In the genomic region with DNA sequence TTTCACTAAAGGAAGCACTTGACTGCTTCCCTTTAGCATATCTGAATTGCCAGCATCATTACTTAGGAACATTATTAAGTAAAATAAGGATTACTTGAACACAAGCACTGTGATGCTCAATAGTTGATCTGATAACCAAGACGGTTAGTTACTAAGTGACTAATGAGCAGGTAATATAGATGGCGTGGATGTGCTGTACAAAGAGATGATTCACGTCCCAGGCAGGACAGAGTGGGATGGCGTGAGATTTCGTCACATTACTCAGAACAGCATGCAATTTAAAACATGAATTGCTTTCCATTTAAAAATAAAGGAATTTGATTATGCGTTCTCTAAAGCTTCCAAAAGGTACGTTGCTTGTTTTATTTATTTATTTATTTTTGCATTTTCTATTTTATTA, we compare ENCODE assay signal across 17 cellular contexts.
"Had no signal": no experiment of that assay in that cellular context is flagged by ENCODE, and none has a peak within 500 bp of the region (broad histone marks: within the 10 kb centered on the region; RNA-seq: fewer than 3 reads in every experiment).

No MANE protein-coding gene starts in this region.

- H3K9me3 ChIP-seq: left lung, sigmoid colon, stomach, thoracic aorta had no signal

- H3K36me3 ChIP-seq: left lung, sigmoid colon, stomach, thoracic aorta had no signal

- H3K27me3 Mint-ChIP-seq: activated CD4-positive, alpha-beta T cell treated with anti-CD3 and anti-CD28 coated beads, Interleukin-2, amount 10 ng/mL, durations not matched to agents 24 days and 14 days; memory B cell; progenitor cell of endocrine pancreas had no signal

- H3K27ac Mint-ChIP-seq: activated B cell treated with CpG ODN at 0.5 μM for 24 hours; activated CD4-positive, alpha-beta T cell treated with anti-CD3 and anti-CD28 coated beads, Interleukin-2, amount 10 ng/mL, durations not matched to agents 24 days and 14 days; activated naive CD4-positive, alpha-beta T cell treated with anti-CD3 and anti-CD28 coated beads for 36 hours; effector memory CD8-positive, alpha-beta T cell; memory B cell; natural killer cell treated with Interleukin-12 subunit alpha and Interleukin-12 subunit beta and Interleukin-15 and Interleukin-18, amount 100 ng/mL, for 72 hours; progenitor cell of endocrine pancreas; T-helper 1 cell treated with Interleukin-12 subunit alpha and Interleukin-12 subunit beta and Interleukin-4 antibody, amounts not matched to agents 30 μg/mL and 1 μg/mL, for 36 hours had no signal

- H3K27me3 ChIP-seq: left lung, sigmoid colon, stomach had no signal

- H3K4me3 Mint-ChIP-seq: activated B cell treated with CpG ODN at 0.5 μM for 24 hours; activated CD4-positive, alpha-beta T cell treated with anti-CD3 and anti-CD28 coated beads, Interleukin-2, amount 10 ng/mL, durations not matched to agents 24 days and 14 days; activated naive CD4-positive, alpha-beta T cell treated with anti-CD3 and anti-CD28 coated beads for 36 hours; central memory CD8-positive, alpha-beta T cell; effector memory CD8-positive, alpha-beta T cell; memory B cell; natural killer cell treated with Interleukin-12 subunit alpha and Interleukin-12 subunit beta and Interleukin-15 and Interleukin-18, amount 100 ng/mL, for 72 hours; T-helper 1 cell treated with Interleukin-12 subunit alpha and Interleukin-12 subunit beta and Interleukin-4 antibody, amounts not matched to agents 30 μg/mL and 1 μg/mL, for 36 hours had no signal

- H3K4me1 Mint-ChIP-seq: activated B cell treated with CpG ODN at 0.5 μM for 24 hours; activated CD4-positive, alpha-beta T cell treated with anti-CD3 and anti-CD28 coated beads, Interleukin-2, amount 10 ng/mL, durations not matched to agents 24 days and 14 days; central memory CD8-positive, alpha-beta T cell; memory B cell had no signal

- H3K4me3 ChIP-seq: left lung, sigmoid colon, stomach, thoracic aorta had no signal

- H3K9me3 Mint-ChIP-seq: activated B cell treated with CpG ODN at 0.5 μM for 24 hours; activated CD4-positive, alpha-beta T cell treated with anti-CD3 and anti-CD28 coated beads, Interleukin-2, amount 10 ng/mL, durations not matched to agents 24 days and 14 days; activated naive CD4-positive, alpha-beta T cell treated with anti-CD3 and anti-CD28 coated beads for 36 hours; central memory CD8-positive, alpha-beta T cell; memory B cell; natural killer cell treated with Interleukin-12 subunit alpha and Interleukin-12 subunit beta and Interleukin-15 and Interleukin-18, amount 100 ng/mL, for 72 hours; T-helper 1 cell treated with Interleukin-12 subunit alpha and Interleukin-12 subunit beta and Interleukin-4 antibody, amounts not matched to agents 30 μg/mL and 1 μg/mL, for 36 hours had no signal

- DNase-seq: activated B cell treated with CpG ODN at 0.5 μM for 24 hours; activated CD4-positive, alpha-beta T cell treated with anti-CD3 and anti-CD28 coated beads, Interleukin-2, amount 10 ng/mL, durations not matched to agents 24 days and 14 days; activated CD8-positive, alpha-beta memory T cell treated with anti-CD3 and anti-CD28 coated beads for 24 hours; activated naive CD4-positive, alpha-beta T cell treated with anti-CD3 and anti-CD28 coated beads for 36 hours; effector memory CD8-positive, alpha-beta T cell; erythroblast; left lung; occipital lobe; sigmoid colon; stimulated activated CD4-positive, alpha-beta T cell treated with anti-CD3 and anti-CD28 coated beads, Interleukin-4, amount 100 ng/mL, for 24 hours; stomach had no signal

- H3K36me3 Mint-ChIP-seq: memory B cell had no signal

- ATAC-seq: effector memory CD8-positive, alpha-beta T cell; natural killer cell treated with Interleukin-12 subunit alpha and Interleukin-12 subunit beta and Interleukin-15 and Interleukin-18, amount 100 ng/mL, for 72 hours had no signal

- H3K27ac ChIP-seq: left lung, sigmoid colon, stomach, thoracic aorta had no signal

- H3K4me1 ChIP-seq: left lung, sigmoid colon, stomach had no signal
